In genomic region chr4:82461710-82462109, GRCh38 we compare ENCODE assay signal across 12 cellular contexts. TPM values are rescaled to one million over a fixed set of nuclear protein-coding genes. Genes with fewer than 3 reads are reported as not detected.
DNase-seq lines count a peak whose midpoint lies in the region; ATAC-seq, FAIRE-seq and TF ChIP-seq lines count a peak whose summit lies in the region.
"Had no signal": no experiment of that assay in that cellular context is flagged by ENCODE, and none has a peak within 500 bp of the region (broad histone marks: within the 10 kb centered on the region; RNA-seq: fewer than 3 reads in every experiment).

No MANE protein-coding gene starts in this region.

- H3K4me3 Mint-ChIP-seq in activated naive CD4-positive, alpha-beta T cell treated with anti-CD3 and anti-CD28 coated beads, Interleukin-2, amount 50 U/mL, for 24 hours: no peak overlapping the region
- H3K4me3 Mint-ChIP-seq in GM23338 (no peak overlapping the region), T-helper 17 cell (no peak overlapping the region)

- H4K20me1 ChIP-seq in GM23338 (replicated peaks; ENCODE audit: insufficient read depth) (peaks cover 14% of the 10 kb centered on the region), keratinocyte (ENCODE audit: control insufficient read depth, extremely low read depth, insufficient read depth, low read length) (no peaks in the 10 kb centered on the region)

- H3K27ac Mint-ChIP-seq in activated naive CD4-positive, alpha-beta T cell treated with anti-CD3 and anti-CD28 coated beads, Interleukin-2, amount 50 U/mL, for 24 hours: peak overlapping the region; percentile 60
- H3K27ac Mint-ChIP-seq in GM23338: no peak overlapping the region
- H3K27ac Mint-ChIP-seq in T-helper 17 cell: peak overlapping the region; percentile 77

- no peak overlapping the region for H3K4me2 ChIP-seq in GM23338
- no peak overlapping the region for H3K4me2 ChIP-seq in keratinocyte (ENCODE audit: control insufficient read depth, extremely low read depth, insufficient read depth, low read depth, low read length)

- FAIRE-seq in keratinocyte (lab: Jason Lieb, UNC): peak; percentile 58
- FAIRE-seq: GM19239, H1 had no signal

- H3K27ac ChIP-seq in GM23338 (ENCODE audit: low read depth): peak overlapping the region; percentile 71; the same call in 1 of the 2 replicates
- H3K27ac ChIP-seq in keratinocyte (ENCODE audit: control insufficient read depth, insufficient read depth, low read length): no peak overlapping the region

- no peak overlapping the region for H3K9ac ChIP-seq in keratinocyte (ENCODE audit: control insufficient read depth, extremely low read depth, insufficient read depth, low read length)

- H3K9me1 ChIP-seq in keratinocyte (ENCODE audit: control insufficient read depth, extremely low read depth, insufficient read depth, low read length): no peaks in the 10 kb centered on the region

- H2AFZ ChIP-seq in GM23338 (no peak overlapping the region), keratinocyte (ENCODE audit: control insufficient read depth, low read length) (no peak overlapping the region)

- no peaks in the 10 kb centered on the region for H3K9me3 Mint-ChIP-seq in activated naive CD4-positive, alpha-beta T cell treated with anti-CD3 and anti-CD28 coated beads, Interleukin-2, amount 50 U/mL, for 24 hours
- H3K9me3 Mint-ChIP-seq in GM23338: no peaks in the 10 kb centered on the region; the same call in 2 of the 3 replicates

- peaks cover 26% of the 10 kb centered on the region for H3K36me3 ChIP-seq in GM23338 (ENCODE audit: insufficient read depth)
- H3K36me3 ChIP-seq in keratinocyte (ENCODE audit: control insufficient read depth in 2 of 2, extremely low read depth in 1 of 2, insufficient read depth in 2 of 2, low read length in 2 of 2): peaks cover 14 to 18% of the 10 kb centered on the region in 2 experiments

- no peaks in the 10 kb centered on the region for H3K9me2 ChIP-seq in GM23338 (ENCODE audit: insufficient read depth)

- H3K79me2 ChIP-seq in GM23338 (replicated peaks; ENCODE audit: insufficient read depth) (0 out of 2 replicates have a peak, but pooled peaks cover 2% of the 10 kb centered on the region), keratinocyte (ENCODE audit: control insufficient read depth, insufficient read depth, low read length) (no peaks in the 10 kb centered on the region)

- peaks cover 13% of the 10 kb centered on the region for H3K36me3 Mint-ChIP-seq in activated naive CD4-positive, alpha-beta T cell treated with anti-CD3 and anti-CD28 coated beads, Interleukin-2, amount 50 U/mL, for 24 hours
- H3K36me3 Mint-ChIP-seq in GM23338 (ENCODE audit: low read depth) (peaks cover 57% of the 10 kb centered on the region), T-helper 17 cell (ENCODE audit: low read depth) (peaks cover 12% of the 10 kb centered on the region)

- H3K4me3 ChIP-seq in GM23338: no peak overlapping the region
- no peak overlapping the region for H3K4me3 ChIP-seq in keratinocyte (ENCODE audit: control insufficient read depth in 2 of 3, extremely low read depth in 1 of 3, insufficient read depth in 2 of 3, low read depth in 1 of 3, low read length in 3 of 3)

- peaks cover 7% of the 10 kb centered on the region; the same call in 1 of the 2 replicates for H3F3A ChIP-seq in GM23338 (replicated peaks; ENCODE audit: low read depth)

- peaks cover 12% of the 10 kb centered on the region for H3K4me1 Mint-ChIP-seq in activated naive CD4-positive, alpha-beta T cell treated with anti-CD3 and anti-CD28 coated beads, Interleukin-2, amount 50 U/mL, for 24 hours
- no peaks in the 10 kb centered on the region for H3K4me1 Mint-ChIP-seq in GM23338
- peaks cover 19% of the 10 kb centered on the region for H3K4me1 Mint-ChIP-seq in T-helper 17 cell

- DNase-seq in activated naive CD4-positive, alpha-beta T cell treated with Interleukin-2 at 50 U/mL for 16 hours: no peak
- DNase-seq in GM23338 (ENCODE audit: low spot score) (no peak), T-helper 17 cell (no peak), keratinocyte (ENCODE audit: low read depth, low spot score) (no peak), DMS 273 treated with DMSO at 0.1 percent for 48 hours (lab: John Stamatoyannopoulos, UW) (no peak), T1000 (lab: John Stamatoyannopoulos, UW) (no peak)
- DNase-seq in activated CD8-positive, alpha-beta memory T cell treated with anti-CD3 and anti-CD28 coated beads for 24 hours: no peak
- DNase-seq: SIG-M5 had no signal

- no peak for ATAC-seq in GM23338
- no peak for ATAC-seq in T-helper 17 cell

- dilution Hi-C loops in keratinocyte (cut with MboI; ENCODE audit: extremely low pct_ligation_motif_present, low sequenced_read_pairs): no loop called here

- H3K4me1 ChIP-seq in GM23338 (ENCODE audit: insufficient read depth) (no peaks in the 10 kb centered on the region), keratinocyte (ENCODE audit: control insufficient read depth, extremely low read depth, insufficient read depth, low read length) (no peaks in the 10 kb centered on the region)

- H3K9me3 ChIP-seq in T-helper 17 cell (ENCODE audit: control insufficient read depth, low read length, poor library complexity, severe bottlenecking): no peaks in the 10 kb centered on the region
- no peaks in the 10 kb centered on the region for H3K9me3 ChIP-seq in keratinocyte (ENCODE audit: control insufficient read depth, low read depth, low read length)
- H3K9me3 ChIP-seq: BE2C had no signal

- H3K27me3 ChIP-seq in GM23338 (ENCODE audit: insufficient read depth) (no peaks in the 10 kb centered on the region), keratinocyte (ENCODE audit: control insufficient read depth, extremely low read depth, insufficient read depth, low read length) (no peaks in the 10 kb centered on the region)
- H3K27me3 ChIP-seq: BE2C had no signal

- no peak for TF ChIP-seq CTCF in GM23338 (conservative IDR thresholded peaks at IDR 0.05; ENCODE audit: low read depth in 2 of 2)
- no peak for TF ChIP-seq CTCF in keratinocyte (optimal IDR thresholded peaks at IDR 0.05 in 1 of 3, IDR thresholded peaks at IDR 0.05 in 1 of 3, conservative IDR thresholded peaks at IDR 0.05 in 1 of 3; ENCODE audit: extremely low read depth in 1 of 3, insufficient read depth in 2 of 3, low read length in 3 of 3)

- H3K27me3 Mint-ChIP-seq in activated naive CD4-positive, alpha-beta T cell treated with anti-CD3 and anti-CD28 coated beads, Interleukin-2, amount 50 U/mL, for 24 hours: no peaks in the 10 kb centered on the region
- H3K27me3 Mint-ChIP-seq in GM23338 (ENCODE audit: insufficient read depth, low read depth, poor library complexity) (peaks cover 7% of the 10 kb centered on the region), T-helper 17 cell (no peaks in the 10 kb centered on the region)

TF ChIP-seq in GM23338, 12 proteins besides CTCF, POLR2A, EP300 and RAD21:
- TF ChIP-seq STAT1 (IDR thresholded peaks at IDR 0.05; ENCODE audit: unreplicated experiment) (no peak), POLR2AphosphoS5 (IDR thresholded peaks at IDR 0.05; ENCODE audit: low read depth) (no peak)

RNA-seq across cellular contexts. Expression of gene ENOPH1, which starts 31.3 kb away (rescaled TPM):
- total RNA-seq in GM23338 (2014; rRNA removed; shearing (Covaris generic)): 105 and 131 TPM in 2 replicates
- polyA plus RNA-seq in GM23338 (2016; fragmentation: Nextera tagmentation; extraction: Ambion mirVana) (137 and 146 TPM in 2 replicates), keratinocyte (17.6 to 29.4 TPM (median 20.9 TPM) in 3 replicates)
- total RNA-seq in T-helper 17 cell: 10 to 100 TPM; 18.3 to 22.4 TPM
- polyA plus RNA-seq in keratinocyte (2011; ENCODE audit: low read depth): 39.8 TPM
- 24.4 and 33.4 TPM in 2 replicates for polyA plus RNA-seq in keratinocyte (2011; cell fraction: cytosol; rRNA removed)
- 16.4 and 17.7 TPM in 2 replicates for polyA plus RNA-seq in keratinocyte (2011; cell fraction: nucleus; rRNA removed)
- 38.0 and 42.4 TPM in 2 replicates for polyA plus RNA-seq in keratinocyte (2012; ENCODE audit: low replicate concordance)
- polyA minus RNA-seq in keratinocyte: 8.7 to 16.8 TPM (median 9.3 TPM) in 3 replicates
- 12.3 TPM for polyA minus RNA-seq in keratinocyte (2011; cell fraction: cytosol; rRNA and poly(A)+ RNA removed)
- 4.0 and 9.9 TPM in 2 replicates for polyA minus RNA-seq in keratinocyte (2011; cell fraction: nucleus; rRNA and poly(A)+ RNA removed)

RNA-seq across cellular contexts. Expression of gene HNRNPDL, which starts 31.4 kb away (rescaled TPM):
- 243 and 250 TPM in 2 replicates for total RNA-seq in GM23338 (2014; rRNA removed; shearing (Covaris generic))
- polyA plus RNA-seq in GM23338 (2016; fragmentation: Nextera tagmentation; extraction: Ambion mirVana) (336 and 354 TPM in 2 replicates), keratinocyte (119 to 292 TPM (median 229 TPM) in 3 replicates)
- 100 to 1,000 TPM; 339 to 360 TPM for total RNA-seq in T-helper 17 cell
- 325 TPM for polyA plus RNA-seq in keratinocyte (2011; ENCODE audit: low read depth)
- 125 and 139 TPM in 2 replicates for polyA plus RNA-seq in keratinocyte (2011; cell fraction: cytosol; rRNA removed)
- 208 and 363 TPM in 2 replicates for polyA plus RNA-seq in keratinocyte (2011; cell fraction: nucleus; rRNA removed)
- 180 and 231 TPM in 2 replicates for polyA plus RNA-seq in keratinocyte (2012; ENCODE audit: low replicate concordance)
- polyA minus RNA-seq in keratinocyte: 11.2 to 64.9 TPM (median 13.7 TPM) in 3 replicates
- 49.1 TPM for polyA minus RNA-seq in keratinocyte (2011; cell fraction: cytosol; rRNA and poly(A)+ RNA removed)
- 25.3 and 42.9 TPM in 2 replicates for polyA minus RNA-seq in keratinocyte (2011; cell fraction: nucleus; rRNA and poly(A)+ RNA removed)
